In the genomic region with DNA sequence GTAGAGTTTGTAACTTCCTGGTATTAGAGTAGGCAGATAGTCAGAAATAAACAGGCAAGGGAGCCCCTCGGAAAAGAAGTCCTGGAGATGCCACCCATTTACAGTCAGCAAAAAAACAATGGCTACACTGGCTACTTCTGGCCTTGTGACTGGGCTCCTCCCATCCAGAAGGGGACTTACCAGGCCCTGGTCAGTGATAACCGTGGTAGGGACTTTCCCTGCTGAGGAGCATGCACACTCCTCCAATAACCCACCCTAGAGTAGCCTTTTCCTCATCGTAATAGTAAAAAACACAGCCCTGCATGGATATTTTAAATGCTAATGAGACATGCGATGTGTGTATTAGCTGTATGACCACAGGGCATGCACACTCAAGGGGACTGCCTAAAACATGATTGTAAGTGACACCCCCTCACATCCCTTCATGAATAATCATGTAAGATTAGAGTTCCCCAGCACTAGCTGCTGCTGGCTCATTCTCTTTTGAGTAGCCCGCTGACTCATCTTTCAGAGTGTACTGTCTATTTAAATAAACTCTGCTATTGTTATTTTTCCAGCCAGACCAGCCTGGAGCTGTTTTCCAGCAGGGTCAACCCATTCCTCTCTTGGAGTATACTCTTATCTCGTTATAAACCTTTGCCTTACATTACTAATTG, we compare ENCODE assay signal across 14 cellular contexts.
A peak's percentile ranks its signal among the peaks of the same experiment; 100 is the strongest.
DNase-seq lines count a peak whose midpoint lies in the region; ATAC-seq, FAIRE-seq and TF ChIP-seq lines count a peak whose summit lies in the region.
"Had no signal": no experiment of that assay in that cellular context is flagged by ENCODE, and none has a peak within 500 bp of the region (broad histone marks: within the 10 kb centered on the region; RNA-seq: fewer than 3 reads in every experiment).

No MANE protein-coding gene starts in this region.

- H3K9me3 ChIP-seq in A673 (ENCODE audit: low read depth, low read length, poor library complexity, severe bottlenecking), result no peaks in the 10 kb centered on the region
- no peaks in the 10 kb centered on the region for H3K9me3 ChIP-seq in right lobe of liver
- H3K9me3 ChIP-seq: adrenal gland had no signal

- TF ChIP-seq POLR2A in right lobe of liver (IDR thresholded peaks at IDR 0.05), result no peak

- peak overlapping the region; percentile 6 for H2AFZ ChIP-seq in GM23338

- H3K36me3 ChIP-seq in A673 (ENCODE audit: insufficient read depth, low read length, poor library complexity, severe bottlenecking) (no peaks in the 10 kb centered on the region), GM23338 (ENCODE audit: insufficient read depth) (no peaks in the 10 kb centered on the region), right lobe of liver (no peaks in the 10 kb centered on the region)
- H3K36me3 ChIP-seq: adrenal gland, WERI-Rb-1 had no signal

- intact Hi-C loops in A673 (cut with micrococcal nuclease; ENCODE audit: unreplicated experiment) (no loop called here), right lobe of liver (cut with DNase I) (no loop called here)

- H3K27me3 Mint-ChIP-seq in GM23338 (ENCODE audit: insufficient read depth, low read depth, poor library complexity), result peaks cover 14% of the 10 kb centered on the region

- no peak overlapping the region for H3K27ac Mint-ChIP-seq in GM23338

- H3K9me3 Mint-ChIP-seq in GM23338, result no peaks in the 10 kb centered on the region

- POLR2A ChIA-PET in A673 (lab: Charles Lee; ENCODE audit: low non-redundant PET), result no interaction called here

- BruUV-seq in A673 (replicated peaks; lab: Mats Ljungman, UMichigan), result no TSS peak

- H3K4me3 ChIP-seq in A673 (ENCODE audit: low read depth, low read length, poor library complexity, severe bottlenecking), result no peak overlapping the region
- no peak overlapping the region for H3K4me3 ChIP-seq in GM23338
- H3K4me3 ChIP-seq in fibroblast of pulmonary artery (replicated peaks; ENCODE audit: low read depth, low read length), result no peak overlapping the region
- H3K4me3 ChIP-seq in right lobe of liver, result no peak overlapping the region
- H3K4me3 ChIP-seq: adrenal gland had no signal

- H3K27me3 ChIP-seq in A673 (replicated peaks; ENCODE audit: insufficient read depth, low read depth, low read length, poor library complexity) (peaks cover 84% of the 10 kb centered on the region), GM23338 (ENCODE audit: insufficient read depth) (peaks cover 31% of the 10 kb centered on the region), right lobe of liver (no peaks in the 10 kb centered on the region)
- H3K27me3 ChIP-seq: adrenal gland had no signal

- no peak for FAIRE-seq in D721Med (lab: Jason Lieb, UNC)
- FAIRE-seq: G401.6 had no signal

- CTCF ChIA-PET in A673 (lab: Charles Lee), result no interaction called here

- no peak overlapping the region for H3K4me2 ChIP-seq in GM23338

- H3K4me1 ChIP-seq in A673 (ENCODE audit: insufficient read depth, low read length, poor library complexity, severe bottlenecking) (no peaks in the 10 kb centered on the region), GM23338 (ENCODE audit: insufficient read depth) (peaks cover 6% of the 10 kb centered on the region; the same call in 1 of the 2 replicates), right lobe of liver (no peaks in the 10 kb centered on the region)
- H3K4me1 ChIP-seq: adrenal gland had no signal

- no peaks in the 10 kb centered on the region for H3K36me3 Mint-ChIP-seq in GM23338 (ENCODE audit: low read depth)

- no peaks in the 10 kb centered on the region for H3F3A ChIP-seq in GM23338 (replicated peaks; ENCODE audit: low read depth)

- peaks cover 31% of the 10 kb centered on the region for H3K4me1 Mint-ChIP-seq in GM23338

- WGBS in right lobe of liver (ENCODE audit: insufficient coverage, low coverage, low lambda C conversion rate, missing lambda C conversion rate), result 64% methylated on average over 3 of the region's 6 CpGs

- H4K20me1 ChIP-seq in GM23338 (replicated peaks; ENCODE audit: insufficient read depth), result no peaks in the 10 kb centered on the region

- H3K9me2 ChIP-seq in GM23338 (ENCODE audit: insufficient read depth), result no peaks in the 10 kb centered on the region

- ATAC-seq in GM23338, result no peak
- no peak for ATAC-seq in GM19397 (IDR thresholded peaks at IDR 0.05; ENCODE audit: unreplicated experiment)
- no peak for ATAC-seq in right lobe of liver
- ATAC-seq: right cardiac atrium had no signal

- H3K79me2 ChIP-seq in GM23338 (replicated peaks; ENCODE audit: insufficient read depth), result no peaks in the 10 kb centered on the region

- no peak overlapping the region for H3K4me3 Mint-ChIP-seq in GM23338

- TF ChIP-seq CTCF in A673 (conservative IDR thresholded peaks at IDR 0.05; ENCODE audit: low read depth, low read length) (no peak), GM23338 (conservative IDR thresholded peaks at IDR 0.05; ENCODE audit: low read depth in 2 of 2) (no peak), fibroblast of pulmonary artery (IDR thresholded peaks at IDR 0.05; ENCODE audit: low read length, missing control alignments) (no peak), D721Med (IDR thresholded peaks at IDR 0.05; ENCODE audit: insufficient read depth, missing control alignments) (no peak), right lobe of liver (IDR thresholded peaks at IDR 0.05) (no peak)

- H3K27ac ChIP-seq in A673 (ENCODE audit: low read depth, low read length, poor library complexity, severe bottlenecking), result no peak overlapping the region
- no peak overlapping the region for H3K27ac ChIP-seq in GM23338 (ENCODE audit: low read depth)
- no peak overlapping the region for H3K27ac ChIP-seq in right lobe of liver
- H3K27ac ChIP-seq: adrenal gland, WERI-Rb-1 had no signal

- DNase-seq in A673 (ENCODE audit: low spot score), result peak; percentile 36
- DNase-seq in GM23338 (ENCODE audit: low spot score), result no peak
- peak; percentile 56 for DNase-seq in RPMI7951 (ENCODE audit: low read depth)
- DNase-seq in fibroblast of pulmonary artery (ENCODE audit: low read depth), result peak; percentile 47
- no peak for DNase-seq in D721Med (ENCODE audit: insufficient read length, low spot score)
- no peak for DNase-seq in right lobe of liver
- DNase-seq in effector CD4-positive, alpha-beta T cell, result no peak
- DNase-seq: activated CD8-positive, alpha-beta memory T cell treated with anti-CD3 and anti-CD28 coated beads, Interleukin-2, amount 50 U/mL, for 48 hours; adrenal gland; right cardiac atrium; SHP77 treated with DMSO at 0.1 percent for 48 hours; WERI-Rb-1 had no signal

TF ChIP-seq in GM23338, 12 proteins besides CTCF, POLR2A, EP300 and RAD21 (continues in another document):
- TF ChIP-seq, protein P1, sequence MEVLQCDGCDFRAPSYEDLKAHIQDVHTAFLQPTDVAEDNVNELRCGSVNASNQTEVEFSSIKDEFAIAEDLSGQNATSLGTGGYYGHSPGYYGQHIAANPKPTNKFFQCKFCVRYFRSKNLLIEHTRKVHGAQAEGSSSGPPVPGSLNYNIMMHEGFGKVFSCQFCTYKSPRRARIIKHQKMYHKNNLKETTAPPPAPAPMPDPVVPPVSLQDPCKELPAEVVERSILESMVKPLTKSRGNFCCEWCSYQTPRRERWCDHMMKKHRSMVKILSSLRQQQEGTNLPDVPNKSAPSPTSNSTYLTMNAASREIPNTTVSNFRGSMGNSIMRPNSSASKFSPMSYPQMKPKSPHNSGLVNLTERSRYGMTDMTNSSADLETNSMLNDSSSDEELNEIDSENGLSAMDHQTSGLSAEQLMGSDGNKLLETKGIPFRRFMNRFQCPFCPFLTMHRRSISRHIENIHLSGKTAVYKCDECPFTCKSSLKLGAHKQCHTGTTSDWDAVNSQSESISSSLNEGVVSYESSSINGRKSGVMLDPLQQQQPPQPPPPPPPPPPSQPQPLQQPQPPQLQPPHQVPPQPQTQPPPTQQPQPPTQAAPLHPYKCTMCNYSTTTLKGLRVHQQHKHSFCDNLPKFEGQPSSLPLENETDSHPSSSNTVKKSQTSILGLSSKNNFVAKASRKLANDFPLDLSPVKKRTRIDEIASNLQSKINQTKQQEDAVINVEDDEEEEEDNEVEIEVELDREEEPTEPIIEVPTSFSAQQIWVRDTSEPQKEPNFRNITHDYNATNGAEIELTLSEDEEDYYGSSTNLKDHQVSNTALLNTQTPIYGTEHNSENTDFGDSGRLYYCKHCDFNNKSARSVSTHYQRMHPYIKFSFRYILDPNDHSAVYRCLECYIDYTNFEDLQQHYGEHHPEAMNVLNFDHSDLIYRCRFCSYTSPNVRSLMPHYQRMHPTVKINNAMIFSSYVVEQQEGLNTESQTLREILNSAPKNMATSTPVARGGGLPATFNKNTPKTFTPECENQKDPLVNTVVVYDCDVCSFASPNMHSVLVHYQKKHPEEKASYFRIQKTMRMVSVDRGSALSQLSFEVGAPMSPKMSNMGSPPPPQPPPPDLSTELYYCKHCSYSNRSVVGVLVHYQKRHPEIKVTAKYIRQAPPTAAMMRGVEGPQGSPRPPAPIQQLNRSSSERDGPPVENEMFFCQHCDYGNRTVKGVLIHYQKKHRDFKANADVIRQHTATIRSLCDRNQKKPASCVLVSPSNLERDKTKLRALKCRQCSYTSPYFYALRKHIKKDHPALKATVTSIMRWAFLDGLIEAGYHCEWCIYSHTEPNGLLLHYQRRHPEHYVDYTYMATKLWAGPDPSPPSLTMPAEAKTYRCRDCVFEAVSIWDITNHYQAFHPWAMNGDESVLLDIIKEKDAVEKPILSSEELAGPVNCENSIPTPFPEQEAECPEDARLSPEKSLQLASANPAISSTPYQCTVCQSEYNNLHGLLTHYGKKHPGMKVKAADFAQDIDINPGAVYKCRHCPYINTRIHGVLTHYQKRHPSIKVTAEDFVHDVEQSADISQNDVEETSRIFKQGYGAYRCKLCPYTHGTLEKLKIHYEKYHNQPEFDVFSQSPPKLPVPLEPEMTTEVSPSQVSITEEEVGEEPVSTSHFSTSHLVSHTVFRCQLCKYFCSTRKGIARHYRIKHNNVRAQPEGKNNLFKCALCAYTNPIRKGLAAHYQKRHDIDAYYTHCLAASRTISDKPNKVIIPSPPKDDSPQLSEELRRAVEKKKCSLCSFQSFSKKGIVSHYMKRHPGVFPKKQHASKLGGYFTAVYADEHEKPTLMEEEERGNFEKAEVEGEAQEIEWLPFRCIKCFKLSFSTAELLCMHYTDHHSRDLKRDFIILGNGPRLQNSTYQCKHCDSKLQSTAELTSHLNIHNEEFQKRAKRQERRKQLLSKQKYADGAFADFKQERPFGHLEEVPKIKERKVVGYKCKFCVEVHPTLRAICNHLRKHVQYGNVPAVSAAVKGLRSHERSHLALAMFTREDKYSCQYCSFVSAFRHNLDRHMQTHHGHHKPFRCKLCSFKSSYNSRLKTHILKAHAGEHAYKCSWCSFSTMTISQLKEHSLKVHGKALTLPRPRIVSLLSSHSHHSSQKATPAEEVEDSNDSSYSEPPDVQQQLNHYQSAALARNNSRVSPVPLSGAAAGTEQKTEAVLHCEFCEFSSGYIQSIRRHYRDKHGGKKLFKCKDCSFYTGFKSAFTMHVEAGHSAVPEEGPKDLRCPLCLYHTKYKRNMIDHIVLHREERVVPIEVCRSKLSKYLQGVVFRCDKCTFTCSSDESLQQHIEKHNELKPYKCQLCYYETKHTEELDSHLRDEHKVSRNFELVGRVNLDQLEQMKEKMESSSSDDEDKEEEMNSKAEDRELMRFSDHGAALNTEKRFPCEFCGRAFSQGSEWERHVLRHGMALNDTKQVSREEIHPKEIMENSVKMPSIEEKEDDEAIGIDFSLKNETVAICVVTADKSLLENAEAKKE (CRISPR knock-in tag; IDR thresholded peaks at IDR 0.05), result no peak
- TF ChIP-seq EZH2 (IDR thresholded peaks at IDR 0.05; ENCODE audit: low read depth, unreplicated experiment) (no peak), ZNF114 (CRISPR knock-in tag; IDR thresholded peaks at IDR 0.05) (no peak), CREB1 (CRISPR knock-in tag; IDR thresholded peaks at IDR 0.05; ENCODE audit: low read depth) (no peak)

Comparison
In these comparisons a context has a peak if more than half of its experiments do, and no peak if none do; other contexts are left out.
1. DNase-seq: peak in A673 (single experiment), RPMI7951 (single experiment) and fibroblast of pulmonary artery (single experiment); none in GM23338 (single experiment), D721Med (single experiment), right lobe of liver (0 of 3) and effector CD4-positive, alpha-beta T cell (single experiment).